In genomic region chr7:102974366-102975236, GRCh38 we compare ENCODE assay signal across 14 cellular contexts.
DNase-seq lines count a peak whose midpoint lies in the region; TF ChIP-seq lines count a peak whose summit lies in the region.
"Had no signal": no experiment of that assay in that cellular context is flagged by ENCODE, and none has a peak within 500 bp of the region (broad histone marks: within the 10 kb centered on the region; RNA-seq: fewer than 3 reads in every experiment).

No MANE protein-coding gene starts in this region.

- no peak overlapping the region for H3K4me3 Mint-ChIP-seq in CD8-positive, alpha-beta memory T cell
- H3K4me3 Mint-ChIP-seq in activated T-cell treated with anti-CD3 and anti-CD28 coated beads, Interleukin-2, amount 50 U/mL, for 24 hours, result no peak overlapping the region
- H3K4me3 Mint-ChIP-seq: activated CD4-positive, alpha-beta T cell treated with anti-CD3 and anti-CD28 coated beads, Interleukin-2, amount 10 ng/mL, durations not matched to agents 7 days and 5 days; activated naive CD4-positive, alpha-beta T cell treated with anti-CD3 and anti-CD28 coated beads for 36 hours; CD14-positive monocyte; central memory CD8-positive, alpha-beta T cell had no signal

- no peaks in the 10 kb centered on the region for H4K20me1 ChIP-seq in OCI-LY7 (ENCODE audit: insufficient read depth, low read length)

- in situ Hi-C loops in HAP-1 (cut with MboI; ENCODE audit: low sequenced_read_pairs), result no loop called here

- no peaks in the 10 kb centered on the region for H3K9me2 ChIP-seq in OCI-LY7 (ENCODE audit: insufficient read depth, low read length)

- no peaks in the 10 kb centered on the region for H3K4me1 Mint-ChIP-seq in CD8-positive, alpha-beta memory T cell
- no peaks in the 10 kb centered on the region for H3K4me1 Mint-ChIP-seq in activated T-cell treated with anti-CD3 and anti-CD28 coated beads, Interleukin-2, amount 50 U/mL, for 24 hours (ENCODE audit: low read depth)
- H3K4me1 Mint-ChIP-seq: activated CD4-positive, alpha-beta T cell treated with anti-CD3 and anti-CD28 coated beads, Interleukin-2, amount 10 ng/mL, durations not matched to agents 7 days and 5 days; central memory CD8-positive, alpha-beta T cell had no signal

- no peaks in the 10 kb centered on the region for H3K9me3 Mint-ChIP-seq in CD8-positive, alpha-beta memory T cell
- H3K9me3 Mint-ChIP-seq in activated T-cell treated with anti-CD3 and anti-CD28 coated beads, Interleukin-2, amount 50 U/mL, for 24 hours, result no peaks in the 10 kb centered on the region
- H3K9me3 Mint-ChIP-seq: activated CD4-positive, alpha-beta T cell treated with anti-CD3 and anti-CD28 coated beads, Interleukin-2, amount 10 ng/mL, durations not matched to agents 7 days and 5 days; activated naive CD4-positive, alpha-beta T cell treated with anti-CD3 and anti-CD28 coated beads for 36 hours; central memory CD8-positive, alpha-beta T cell had no signal

- no peak overlapping the region for H3K4me2 ChIP-seq in OCI-LY7 (ENCODE audit: low read length)

- POLR2A ChIA-PET in CD8-positive, alpha-beta memory T cell (lab: Charles Lee), result no interaction called here
- POLR2A ChIA-PET in OCI-LY7 (lab: Charles Lee), result no interaction called here

- H3K9me3 ChIP-seq in CD8-positive, alpha-beta memory T cell (ENCODE audit: low read length), result no peaks in the 10 kb centered on the region
- H3K9me3 ChIP-seq in HAP-1, result no peaks in the 10 kb centered on the region
- no peaks in the 10 kb centered on the region for H3K9me3 ChIP-seq in OCI-LY7 (ENCODE audit: low read length)

- peak overlapping the region in 1 of 8 donors; percentile 4 for H3K27ac Mint-ChIP-seq in CD8-positive, alpha-beta memory T cell
- H3K27ac Mint-ChIP-seq in activated T-cell treated with anti-CD3 and anti-CD28 coated beads, Interleukin-2, amount 50 U/mL, for 24 hours, result no peak overlapping the region
- H3K27ac Mint-ChIP-seq: activated CD4-positive, alpha-beta T cell treated with anti-CD3 and anti-CD28 coated beads, Interleukin-2, amount 10 ng/mL, durations not matched to agents 7 days and 5 days; activated naive CD4-positive, alpha-beta T cell treated with anti-CD3 and anti-CD28 coated beads for 36 hours had no signal

- H3K36me3 Mint-ChIP-seq in CD8-positive, alpha-beta memory T cell, result no peaks in the 10 kb centered on the region
- H3K36me3 Mint-ChIP-seq in activated T-cell treated with anti-CD3 and anti-CD28 coated beads, Interleukin-2, amount 50 U/mL, for 24 hours (ENCODE audit: low read depth), result no peaks in the 10 kb centered on the region
- H3K36me3 Mint-ChIP-seq: CD14-positive monocyte had no signal

- H3K36me3 ChIP-seq in CD8-positive, alpha-beta memory T cell (ENCODE audit: insufficient read depth, low read length), result no peaks in the 10 kb centered on the region
- H3K36me3 ChIP-seq in HAP-1 (replicated peaks), result no peaks in the 10 kb centered on the region
- no peaks in the 10 kb centered on the region for H3K36me3 ChIP-seq in OCI-LY7 (ENCODE audit: insufficient read depth, low read length)

- H2AFZ ChIP-seq in OCI-LY7 (ENCODE audit: low read length), result no peak overlapping the region

- CTCF ChIA-PET in CD8-positive, alpha-beta memory T cell (lab: Charles Lee), result no interaction called here
- CTCF ChIA-PET in OCI-LY7 (lab: Charles Lee; ENCODE audit: unreplicated experiment), result no interaction called here

- H3K79me2 ChIP-seq in OCI-LY7 (ENCODE audit: insufficient read depth, low read depth, low read length), result no peaks in the 10 kb centered on the region

- peak overlapping the region; percentile 85 for H3K27ac ChIP-seq in CD8-positive, alpha-beta memory T cell (ENCODE audit: low read depth, low read length)
- no peak overlapping the region for H3K27ac ChIP-seq in OCI-LY7 (ENCODE audit: low read depth, low read length, poor library complexity, severe bottlenecking)

- peaks cover 6 to 7% of the 10 kb centered on the region in 2 donors for H3K27me3 Mint-ChIP-seq in CD8-positive, alpha-beta memory T cell
- H3K27me3 Mint-ChIP-seq in activated T-cell treated with anti-CD3 and anti-CD28 coated beads, Interleukin-2, amount 50 U/mL, for 24 hours, result no peaks in the 10 kb centered on the region
- H3K27me3 Mint-ChIP-seq: activated CD4-positive, alpha-beta T cell treated with anti-CD3 and anti-CD28 coated beads, Interleukin-2, amount 10 ng/mL, durations not matched to agents 7 days and 5 days had no signal

- DNase-seq in CD8-positive, alpha-beta memory T cell, result no peak
- DNase-seq in HAP-1 (ENCODE audit: low spot score in 2 of 2), result peak; percentile 5 to 38
- DNase-seq in OCI-LY7 (ENCODE audit: low spot score), result no peak
- DNase-seq in fibroblast of pulmonary artery (ENCODE audit: low read depth), result no peak
- DNase-seq in NCI-H524 (lab: John Stamatoyannopoulos, UW), result no peak
- DNase-seq in medulla oblongata (ENCODE audit: extremely low spot score), result no peak
- no peak for DNase-seq in activated gamma-delta T cell (lab: John Stamatoyannopoulos, UW)
- no peak for DNase-seq in activated T-cell treated with anti-CD3 and anti-CD28 coated beads, Interleukin-2, amount 50 U/mL, for 24 hours
- DNase-seq: activated CD4-positive, alpha-beta T cell treated with anti-CD3 and anti-CD28 coated beads, Interleukin-2, amount 10 ng/mL, durations not matched to agents 7 days and 5 days; activated naive CD4-positive, alpha-beta T cell treated with anti-CD3 and anti-CD28 coated beads for 36 hours; NCI-H526 treated with DMSO at 0.1 percent for 48 hours; SW 1271 had no signal

- H3K27me3 ChIP-seq in CD8-positive, alpha-beta memory T cell (ENCODE audit: insufficient read depth, low read length, poor library complexity, severe bottlenecking), result no peaks in the 10 kb centered on the region
- no peaks in the 10 kb centered on the region for H3K27me3 ChIP-seq in HAP-1 (ENCODE audit: low read depth)

- TF ChIP-seq CTCF in OCI-LY7 (conservative IDR thresholded peaks at IDR 0.05; ENCODE audit: low read length) (0 out of 2 replicates have a peak, but pooled peaks have one; percentile 24), fibroblast of pulmonary artery (IDR thresholded peaks at IDR 0.05; ENCODE audit: low read length, missing control alignments) (peak; percentile 18)

- no peaks in the 10 kb centered on the region for H3K4me1 ChIP-seq in CD8-positive, alpha-beta memory T cell (ENCODE audit: insufficient read depth, low read length)
- H3K4me1 ChIP-seq in HAP-1 (no peaks in the 10 kb centered on the region), OCI-LY7 (ENCODE audit: insufficient read depth, low read length, poor library complexity, severe bottlenecking) (no peaks in the 10 kb centered on the region)

- H3K4me3 ChIP-seq in CD8-positive, alpha-beta memory T cell (ENCODE audit: low read length), result no peak overlapping the region
- H3K4me3 ChIP-seq in HAP-1 (no peak overlapping the region), OCI-LY7 (ENCODE audit: low read depth, low read length, poor library complexity, severe bottlenecking) (no peak overlapping the region), fibroblast of pulmonary artery (replicated peaks; ENCODE audit: low read depth, low read length) (no peak overlapping the region)

- BruUV-seq in OCI-LY7 (replicated peaks; lab: Mats Ljungman, UMichigan), result no TSS peak

- intact Hi-C loops in OCI-LY7 (cut with micrococcal nuclease; ENCODE audit: unreplicated experiment), result no loop called here

Comparison
In these comparisons a context has a peak if more than half of its experiments do, and no peak if none do; other contexts are left out.
1. DNase-seq: peak in HAP-1 (2 of 2); none in CD8-positive, alpha-beta memory T cell (0 of 5), OCI-LY7 (single experiment), fibroblast of pulmonary artery (single experiment), NCI-H524 (0 of 2), medulla oblongata (single experiment), activated gamma-delta T cell (single experiment) and activated T-cell treated with anti-CD3 and anti-CD28 coated beads, Interleukin-2, amount 50 U/mL, for 24 hours (single experiment).